1 cellular context compared by ENCODE assay signal in genomic region chr17:41150026-41150425, GRCh38.
TF ChIP-seq lines count a peak whose summit lies in the region.

No MANE protein-coding gene starts in this region.

TF ChIP-seq in HepG2, 621 proteins besides CTCF, POLR2A, EP300 and RAD21:
- TF ChIP-seq KMT2B (CRISPR knock-in tag; IDR thresholded peaks at IDR 0.05), result no peak
- no peak for TF ChIP-seq HES4 (CRISPR knock-in tag; IDR thresholded peaks at IDR 0.05; ENCODE audit: borderline replicate concordance)
- no peak for TF ChIP-seq ZFP37 (CRISPR knock-in tag; IDR thresholded peaks at IDR 0.05; ENCODE audit: borderline replicate concordance)
- TF ChIP-seq ZSCAN22 (CRISPR knock-in tag; IDR thresholded peaks at IDR 0.05), result no peak
- TF ChIP-seq ZBTB46 (CRISPR knock-in tag; IDR thresholded peaks at IDR 0.05; ENCODE audit: borderline replicate concordance), result no peak
- TF ChIP-seq BRD4 (CRISPR knock-in tag; IDR thresholded peaks at IDR 0.05), result no peak
- TF ChIP-seq SKI (IDR thresholded peaks at IDR 0.05; ENCODE audit: partially characterized antibody), result no peak
- TF ChIP-seq CEBPB (IDR thresholded peaks at IDR 0.05; ENCODE audit: borderline replicate concordance, low read depth, low read length), result peak; percentile 22; the same call in 1 of the 2 replicates
- no peak for TF ChIP-seq ZNF350 (CRISPR knock-in tag; IDR thresholded peaks at IDR 0.05; ENCODE audit: borderline replicate concordance, low read depth)
